In genomic region chr15:34101366-34102174, GRCh38 we compare ENCODE assay signal across 1 cellular context.
TF ChIP-seq lines count a peak whose summit lies in the region.

TSS of gene EMC7 (minus strand) at chr15:34101862. CDS start at chr15:34101839, 23 bp downstream.
TSS of gene PGBD4 (plus strand) at chr15:34102083. CDS start at chr15:34102532, 449 bp downstream.

TF ChIP-seq in HEK293, 187 proteins besides CTCF, POLR2A, EP300 and RAD21 (continued from another document and continues in another):
- 0 out of 2 replicates have a peak, but pooled peaks have one; percentile 30 for TF ChIP-seq PATZ1 (tag by site-specific recombination; IDR thresholded peaks at IDR 0.05)
- 0 out of 2 replicates have a peak, but pooled peaks have one; percentile 41 for TF ChIP-seq ZBTB8A (tag by site-specific recombination; IDR thresholded peaks at IDR 0.05)
- peak; percentile 95 for TF ChIP-seq ZNF629 (tag by site-specific recombination; IDR thresholded peaks at IDR 0.05)
- TF ChIP-seq ZNF2 (tag by site-specific recombination; IDR thresholded peaks at IDR 0.05): 0 out of 2 replicates have a peak, but pooled peaks have one; percentile 25
- TF ChIP-seq ZNF580 (tag by site-specific recombination; IDR thresholded peaks at IDR 0.05): 0 out of 2 replicates have a peak, but pooled peaks have one; percentile 14
- TF ChIP-seq YY1 (tag by site-specific recombination; IDR thresholded peaks at IDR 0.05): peak; percentile 98
- peak; percentile 42; the same call in 1 of the 2 replicates for TF ChIP-seq SP7 (tag by site-specific recombination; IDR thresholded peaks at IDR 0.05)
- TF ChIP-seq YY2 (tag by site-specific recombination; IDR thresholded peaks at IDR 0.05): peak; percentile 91
- peak; percentile 54; the same call in 1 of the 2 replicates for TF ChIP-seq ZNF391 (tag by site-specific recombination; IDR thresholded peaks at IDR 0.05; ENCODE audit: borderline replicate concordance, low read depth)
- peak; percentile 86 for TF ChIP-seq ZXDB (tag by site-specific recombination; IDR thresholded peaks at IDR 0.05)
- no peak for TF ChIP-seq ZNF658 (tag by site-specific recombination; IDR thresholded peaks at IDR 0.05)
- TF ChIP-seq ZNF555 (tag by site-specific recombination; conservative IDR thresholded peaks at IDR 0.05): no peak
- TF ChIP-seq ZNF140 (tag by site-specific recombination; IDR thresholded peaks at IDR 0.05): no peak
- peak; percentile 29; the same call in 1 of the 2 replicates for TF ChIP-seq ZNF600 (tag by site-specific recombination; IDR thresholded peaks at IDR 0.05)
- no peak for TF ChIP-seq ZNF513 (tag by site-specific recombination; IDR thresholded peaks at IDR 0.05)
- TF ChIP-seq BCL11A (tag by site-specific recombination; IDR thresholded peaks at IDR 0.05; ENCODE audit: low read depth): no peak
- TF ChIP-seq ZNF792 (tag by site-specific recombination; IDR thresholded peaks at IDR 0.05): no peak
- peak; percentile 84 for TF ChIP-seq ZBTB21 (tag by site-specific recombination; IDR thresholded peaks at IDR 0.05)
- TF ChIP-seq ZNF274 (IDR thresholded peaks at IDR 0.05; ENCODE audit: low read length): no peak
- TF ChIP-seq ZNF274 (tag by site-specific recombination; IDR thresholded peaks at IDR 0.05; ENCODE audit: borderline replicate concordance): no peak
- TF ChIP-seq ZBTB17 (tag by site-specific recombination; IDR thresholded peaks at IDR 0.05): peak; percentile 96
- TF ChIP-seq ZNF558 (tag by site-specific recombination; IDR thresholded peaks at IDR 0.05): no peak
- TF ChIP-seq ZBTB20 (tag by site-specific recombination; IDR thresholded peaks at IDR 0.05): peak; percentile 93
- peak; percentile 12; the same call in 1 of the 2 replicates for TF ChIP-seq ATF2 (tag by site-specific recombination; IDR thresholded peaks at IDR 0.05; ENCODE audit: low read depth)
- peak; percentile 54 for TF ChIP-seq GLIS1 (tag by site-specific recombination; IDR thresholded peaks at IDR 0.05)
- TF ChIP-seq ZNF16 (tag by site-specific recombination; IDR thresholded peaks at IDR 0.05; ENCODE audit: low read depth): no peak
- 0 out of 2 replicates have a peak, but pooled peaks have one; percentile 16 for TF ChIP-seq PRDM10 (tag by site-specific recombination; IDR thresholded peaks at IDR 0.05)
- TF ChIP-seq TRIM28 (IDR thresholded peaks at IDR 0.05; ENCODE audit: borderline replicate concordance, low read length): peak; percentile 40; the same call in 1 of the 2 replicates
- TF ChIP-seq KLF17 (tag by site-specific recombination; IDR thresholded peaks at IDR 0.05): peak; percentile 48; the same call in 1 of the 2 replicates
- TF ChIP-seq SP2 (tag by site-specific recombination; IDR thresholded peaks at IDR 0.05): peak; percentile 88
- no peak for TF ChIP-seq SCRT2 (tag by site-specific recombination; IDR thresholded peaks at IDR 0.05)
- TF ChIP-seq KLF1 (tag by site-specific recombination; IDR thresholded peaks at IDR 0.05): no peak
- 0 out of 2 replicates have a peak, but pooled peaks have one; percentile 69 for TF ChIP-seq ZNF24 (tag by site-specific recombination; IDR thresholded peaks at IDR 0.05)
- peak; percentile 86 for TF ChIP-seq ZBTB11 (tag by site-specific recombination; conservative IDR thresholded peaks at IDR 0.05; ENCODE audit: low read depth)
- TF ChIP-seq ZNF692 (tag by site-specific recombination; IDR thresholded peaks at IDR 0.05): peak; percentile 31; the same call in 1 of the 2 replicates
- TF ChIP-seq ZNF324 (tag by site-specific recombination; IDR thresholded peaks at IDR 0.05): 0 out of 2 replicates have a peak, but pooled peaks have one; percentile 44
- TF ChIP-seq WT1 (tag by site-specific recombination; IDR thresholded peaks at IDR 0.05): 0 out of 2 replicates have a peak, but pooled peaks have one; percentile 7
- no peak for TF ChIP-seq ZBTB7A (tag by site-specific recombination; IDR thresholded peaks at IDR 0.05; ENCODE audit: low read depth)
- TF ChIP-seq ZEB2 (tag by site-specific recombination; IDR thresholded peaks at IDR 0.05): peak; percentile 82
- TF ChIP-seq ZNF10 (tag by site-specific recombination; IDR thresholded peaks at IDR 0.05): no peak
- TF ChIP-seq OVOL3 (tag by site-specific recombination; IDR thresholded peaks at IDR 0.05): no peak
- no peak for TF ChIP-seq ZNF664 (tag by site-specific recombination; IDR thresholded peaks at IDR 0.05)
- peak; percentile 79 for TF ChIP-seq ZNF335 (tag by site-specific recombination; conservative IDR thresholded peaks at IDR 0.05)
- peak; percentile 35; the same call in 1 of the 2 replicates for TF ChIP-seq OSR2 (tag by site-specific recombination; IDR thresholded peaks at IDR 0.05)
- 0 out of 2 replicates have a peak, but pooled peaks have one; percentile 47 for TF ChIP-seq ZFP37 (tag by site-specific recombination; IDR thresholded peaks at IDR 0.05)
- TF ChIP-seq ZNF843 (tag by site-specific recombination; IDR thresholded peaks at IDR 0.05): 0 out of 2 replicates have a peak, but pooled peaks have one; percentile 50
- TF ChIP-seq GLIS2 (tag by site-specific recombination; IDR thresholded peaks at IDR 0.05): peak; percentile 65
